Comparison of ENCODE assay signal across 1 cellular context in genomic region chr12:110079477-110080400, GRCh38.
A peak's percentile ranks its signal among the peaks of the same experiment; 100 is the strongest.
TF ChIP-seq lines count a peak whose summit lies in the region.

No MANE protein-coding gene starts in this region.

TF ChIP-seq in HepG2, 621 proteins besides CTCF, POLR2A, EP300 and RAD21 (continued from another document and continues in another):
- TF ChIP-seq ZHX2 (IDR thresholded peaks at IDR 0.05; ENCODE audit: low read depth) = 0 out of 2 replicates have a peak, but pooled peaks have one; percentile 41
- TF ChIP-seq ZHX2 (CRISPR knock-in tag; IDR thresholded peaks at IDR 0.05; ENCODE audit: borderline replicate concordance) = no peak
- no peak for TF ChIP-seq ATAD3A (CRISPR knock-in tag; IDR thresholded peaks at IDR 0.05)
- TF ChIP-seq, protein P1, sequence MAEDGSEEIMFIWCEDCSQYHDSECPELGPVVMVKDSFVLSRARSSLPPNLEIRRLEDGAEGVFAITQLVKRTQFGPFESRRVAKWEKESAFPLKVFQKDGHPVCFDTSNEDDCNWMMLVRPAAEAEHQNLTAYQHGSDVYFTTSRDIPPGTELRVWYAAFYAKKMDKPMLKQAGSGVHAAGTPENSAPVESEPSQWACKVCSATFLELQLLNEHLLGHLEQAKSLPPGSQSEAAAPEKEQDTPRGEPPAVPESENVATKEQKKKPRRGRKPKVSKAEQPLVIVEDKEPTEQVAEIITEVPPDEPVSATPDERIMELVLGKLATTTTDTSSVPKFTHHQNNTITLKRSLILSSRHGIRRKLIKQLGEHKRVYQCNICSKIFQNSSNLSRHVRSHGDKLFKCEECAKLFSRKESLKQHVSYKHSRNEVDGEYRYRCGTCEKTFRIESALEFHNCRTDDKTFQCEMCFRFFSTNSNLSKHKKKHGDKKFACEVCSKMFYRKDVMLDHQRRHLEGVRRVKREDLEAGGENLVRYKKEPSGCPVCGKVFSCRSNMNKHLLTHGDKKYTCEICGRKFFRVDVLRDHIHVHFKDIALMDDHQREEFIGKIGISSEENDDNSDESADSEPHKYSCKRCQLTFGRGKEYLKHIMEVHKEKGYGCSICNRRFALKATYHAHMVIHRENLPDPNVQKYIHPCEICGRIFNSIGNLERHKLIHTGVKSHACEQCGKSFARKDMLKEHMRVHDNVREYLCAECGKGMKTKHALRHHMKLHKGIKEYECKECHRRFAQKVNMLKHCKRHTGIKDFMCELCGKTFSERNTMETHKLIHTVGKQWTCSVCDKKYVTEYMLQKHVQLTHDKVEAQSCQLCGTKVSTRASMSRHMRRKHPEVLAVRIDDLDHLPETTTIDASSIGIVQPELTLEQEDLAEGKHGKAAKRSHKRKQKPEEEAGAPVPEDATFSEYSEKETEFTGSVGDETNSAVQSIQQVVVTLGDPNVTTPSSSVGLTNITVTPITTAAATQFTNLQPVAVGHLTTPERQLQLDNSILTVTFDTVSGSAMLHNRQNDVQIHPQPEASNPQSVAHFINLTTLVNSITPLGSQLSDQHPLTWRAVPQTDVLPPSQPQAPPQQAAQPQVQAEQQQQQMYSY (CRISPR knock-in tag; IDR thresholded peaks at IDR 0.05) = peak; percentile 56; the same call in 1 of the 2 replicates
- TF ChIP-seq, protein P2, sequence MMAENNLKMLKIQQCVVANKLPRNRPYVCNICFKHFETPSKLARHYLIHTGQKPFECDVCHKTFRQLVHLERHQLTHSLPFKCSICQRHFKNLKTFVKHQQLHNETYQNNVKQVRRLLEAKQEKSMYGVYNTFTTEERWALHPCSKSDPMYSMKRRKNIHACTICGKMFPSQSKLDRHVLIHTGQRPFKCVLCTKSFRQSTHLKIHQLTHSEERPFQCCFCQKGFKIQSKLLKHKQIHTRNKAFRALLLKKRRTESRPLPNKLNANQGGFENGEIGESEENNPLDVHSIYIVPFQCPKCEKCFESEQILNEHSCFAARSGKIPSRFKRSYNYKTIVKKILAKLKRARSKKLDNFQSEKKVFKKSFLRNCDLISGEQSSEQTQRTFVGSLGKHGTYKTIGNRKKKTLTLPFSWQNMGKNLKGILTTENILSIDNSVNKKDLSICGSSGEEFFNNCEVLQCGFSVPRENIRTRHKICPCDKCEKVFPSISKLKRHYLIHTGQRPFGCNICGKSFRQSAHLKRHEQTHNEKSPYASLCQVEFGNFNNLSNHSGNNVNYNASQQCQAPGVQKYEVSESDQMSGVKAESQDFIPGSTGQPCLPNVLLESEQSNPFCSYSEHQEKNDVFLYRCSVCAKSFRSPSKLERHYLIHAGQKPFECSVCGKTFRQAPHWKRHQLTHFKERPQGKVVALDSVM (CRISPR knock-in tag; IDR thresholded peaks at IDR 0.05) = no peak
- TF ChIP-seq, protein P3, sequence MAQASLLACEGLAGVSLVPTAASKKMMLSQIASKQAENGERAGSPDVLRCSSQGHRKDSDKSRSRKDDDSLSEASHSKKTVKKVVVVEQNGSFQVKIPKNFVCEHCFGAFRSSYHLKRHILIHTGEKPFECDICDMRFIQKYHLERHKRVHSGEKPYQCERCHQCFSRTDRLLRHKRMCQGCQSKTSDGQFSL (CRISPR knock-in tag; IDR thresholded peaks at IDR 0.05) = no peak
- TF ChIP-seq, protein P4, sequence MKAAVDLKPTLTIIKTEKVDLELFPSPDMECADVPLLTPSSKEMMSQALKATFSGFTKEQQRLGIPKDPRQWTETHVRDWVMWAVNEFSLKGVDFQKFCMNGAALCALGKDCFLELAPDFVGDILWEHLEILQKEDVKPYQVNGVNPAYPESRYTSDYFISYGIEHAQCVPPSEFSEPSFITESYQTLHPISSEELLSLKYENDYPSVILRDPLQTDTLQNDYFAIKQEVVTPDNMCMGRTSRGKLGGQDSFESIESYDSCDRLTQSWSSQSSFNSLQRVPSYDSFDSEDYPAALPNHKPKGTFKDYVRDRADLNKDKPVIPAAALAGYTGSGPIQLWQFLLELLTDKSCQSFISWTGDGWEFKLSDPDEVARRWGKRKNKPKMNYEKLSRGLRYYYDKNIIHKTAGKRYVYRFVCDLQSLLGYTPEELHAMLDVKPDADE (CRISPR knock-in tag; IDR thresholded peaks at IDR 0.05) = no peak
- TF ChIP-seq SOX6 (IDR thresholded peaks at IDR 0.05) = no peak
- peak; percentile 98 for TF ChIP-seq SOX6 (CRISPR knock-in tag; IDR thresholded peaks at IDR 0.05)
- peak; percentile 94 for TF ChIP-seq HOXA3 (CRISPR knock-in tag; IDR thresholded peaks at IDR 0.05)
- TF ChIP-seq TFE3 (CRISPR knock-in tag; IDR thresholded peaks at IDR 0.05) = peak; percentile 90
- TF ChIP-seq ZNF672 (CRISPR knock-in tag; IDR thresholded peaks at IDR 0.05) = no peak
- no peak for TF ChIP-seq HOXA7 (CRISPR knock-in tag; IDR thresholded peaks at IDR 0.05)
- TF ChIP-seq, protein P5, sequence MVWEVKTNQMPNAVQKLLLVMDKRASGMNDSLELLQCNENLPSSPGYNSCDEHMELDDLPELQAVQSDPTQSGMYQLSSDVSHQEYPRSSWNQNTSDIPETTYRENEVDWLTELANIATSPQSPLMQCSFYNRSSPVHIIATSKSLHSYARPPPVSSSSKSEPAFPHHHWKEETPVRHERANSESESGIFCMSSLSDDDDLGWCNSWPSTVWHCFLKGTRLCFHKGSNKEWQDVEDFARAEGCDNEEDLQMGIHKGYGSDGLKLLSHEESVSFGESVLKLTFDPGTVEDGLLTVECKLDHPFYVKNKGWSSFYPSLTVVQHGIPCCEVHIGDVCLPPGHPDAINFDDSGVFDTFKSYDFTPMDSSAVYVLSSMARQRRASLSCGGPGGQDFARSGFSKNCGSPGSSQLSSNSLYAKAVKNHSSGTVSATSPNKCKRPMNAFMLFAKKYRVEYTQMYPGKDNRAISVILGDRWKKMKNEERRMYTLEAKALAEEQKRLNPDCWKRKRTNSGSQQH (CRISPR knock-in tag; IDR thresholded peaks at IDR 0.05; ENCODE audit: low read depth) = peak; percentile 91
- no peak; the same call in 1 of the 2 replicates for TF ChIP-seq CCDC6 (CRISPR knock-in tag; IDR thresholded peaks at IDR 0.05)
- TF ChIP-seq ZNF713 (CRISPR knock-in tag; IDR thresholded peaks at IDR 0.05) = no peak
- TF ChIP-seq, protein P6, sequence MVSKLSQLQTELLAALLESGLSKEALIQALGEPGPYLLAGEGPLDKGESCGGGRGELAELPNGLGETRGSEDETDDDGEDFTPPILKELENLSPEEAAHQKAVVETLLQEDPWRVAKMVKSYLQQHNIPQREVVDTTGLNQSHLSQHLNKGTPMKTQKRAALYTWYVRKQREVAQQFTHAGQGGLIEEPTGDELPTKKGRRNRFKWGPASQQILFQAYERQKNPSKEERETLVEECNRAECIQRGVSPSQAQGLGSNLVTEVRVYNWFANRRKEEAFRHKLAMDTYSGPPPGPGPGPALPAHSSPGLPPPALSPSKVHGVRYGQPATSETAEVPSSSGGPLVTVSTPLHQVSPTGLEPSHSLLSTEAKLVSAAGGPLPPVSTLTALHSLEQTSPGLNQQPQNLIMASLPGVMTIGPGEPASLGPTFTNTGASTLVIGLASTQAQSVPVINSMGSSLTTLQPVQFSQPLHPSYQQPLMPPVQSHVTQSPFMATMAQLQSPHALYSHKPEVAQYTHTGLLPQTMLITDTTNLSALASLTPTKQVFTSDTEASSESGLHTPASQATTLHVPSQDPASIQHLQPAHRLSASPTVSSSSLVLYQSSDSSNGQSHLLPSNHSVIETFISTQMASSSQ (IDR thresholded peaks at IDR 0.05; ENCODE audit: low read depth) = no peak
- TF ChIP-seq, protein P6 (CRISPR knock-in tag; IDR thresholded peaks at IDR 0.05; ENCODE audit: borderline replicate concordance) = peak; percentile 58; the same call in 1 of the 2 replicates
- no peak for TF ChIP-seq SIX1 (CRISPR knock-in tag; IDR thresholded peaks at IDR 0.05; ENCODE audit: borderline replicate concordance)
- peak; percentile 77 for TF ChIP-seq SP2 (CRISPR knock-in tag; IDR thresholded peaks at IDR 0.05)
- no peak for TF ChIP-seq MTA3 (CRISPR knock-in tag; IDR thresholded peaks at IDR 0.05)
- TF ChIP-seq HMG20B (CRISPR knock-in tag; conservative IDR thresholded peaks at IDR 0.05) = 0 out of 2 replicates have a peak, but pooled peaks have one; percentile 48
- TF ChIP-seq ARHGAP35 (CRISPR knock-in tag; IDR thresholded peaks at IDR 0.05; ENCODE audit: borderline replicate concordance) = no peak
- no peak for TF ChIP-seq AKAP8 (CRISPR knock-in tag; IDR thresholded peaks at IDR 0.05)
- no peak for TF ChIP-seq ZNF761 (CRISPR knock-in tag; conservative IDR thresholded peaks at IDR 0.05)
- no peak; the same call in 1 of the 2 replicates for TF ChIP-seq ZNF703 (CRISPR knock-in tag; IDR thresholded peaks at IDR 0.05; ENCODE audit: borderline replicate concordance)
- TF ChIP-seq ZNF264 (CRISPR knock-in tag; IDR thresholded peaks at IDR 0.05) = no peak
- peak; percentile 63; the same call in 1 of the 2 replicates for TF ChIP-seq SMYD3 (CRISPR knock-in tag; IDR thresholded peaks at IDR 0.05)
- TF ChIP-seq ATF2 (CRISPR knock-in tag; IDR thresholded peaks at IDR 0.05) = no peak
- peak; percentile 67 for TF ChIP-seq BRF2 (CRISPR knock-in tag; IDR thresholded peaks at IDR 0.05)
- TF ChIP-seq GLI4 (CRISPR knock-in tag; IDR thresholded peaks at IDR 0.05; ENCODE audit: borderline replicate concordance) = no peak
- TF ChIP-seq RXRA (CRISPR knock-in tag; IDR thresholded peaks at IDR 0.05) = peak; percentile 15; the same call in 1 of the 2 replicates
- TF ChIP-seq ZNF354B (CRISPR knock-in tag; IDR thresholded peaks at IDR 0.05) = no peak
- TF ChIP-seq ZBTB38 (CRISPR knock-in tag; IDR thresholded peaks at IDR 0.05) = no peak; the same call in 1 of the 2 replicates
- TF ChIP-seq XBP1 (CRISPR knock-in tag; IDR thresholded peaks at IDR 0.05) = no peak
